8 cellular contexts compared by ENCODE assay signal in genomic region chr13:84137292-84137691, GRCh38.
DNase-seq lines count a peak whose midpoint lies in the region; ATAC-seq, FAIRE-seq and TF ChIP-seq lines count a peak whose summit lies in the region.

No MANE protein-coding gene starts in this region.

- no TSS peak for BruUV-seq in PC-3 (replicated peaks; lab: Mats Ljungman, UMichigan)

- H4K20me1 ChIP-seq in PC-3 (ENCODE audit: low read length), result no peaks in the 10 kb centered on the region

- peak overlapping the region; percentile 5 for H3K4me3 ChIP-seq in effector memory CD4-positive, alpha-beta T cell (ENCODE audit: insufficient read depth, low read depth, low read length, poor library complexity, severe bottlenecking)
- H3K4me3 ChIP-seq in right cardiac atrium (ENCODE audit: low read length), result no peak overlapping the region
- H3K4me3 ChIP-seq in PC-3 (ENCODE audit: low read length), result no peak overlapping the region

- no peaks in the 10 kb centered on the region for H3K9me3 ChIP-seq in effector memory CD4-positive, alpha-beta T cell (ENCODE audit: control insufficient read depth, low read length)
- H3K9me3 ChIP-seq in right cardiac atrium (ENCODE audit: control insufficient read depth, low read length), result no peaks in the 10 kb centered on the region
- H3K9me3 ChIP-seq in PC-3 (ENCODE audit: low read length), result no peaks in the 10 kb centered on the region

- H3F3A ChIP-seq in PC-3 (ENCODE audit: low read length, unreplicated experiment), result no peaks in the 10 kb centered on the region

- intact Hi-C loops in right cardiac atrium (cut with DNase I) (no loop called here), PC-3 (cut with micrococcal nuclease) (no loop called here)

- CTCF ChIA-PET in RWPE1 (lab: Yijun Ruan, JAX), result no interaction called here
- CTCF ChIA-PET in PC-3 (lab: Charles Lee), result no interaction called here

- H3K27ac ChIP-seq in effector memory CD4-positive, alpha-beta T cell (ENCODE audit: insufficient read depth, low read length, poor library complexity, severe bottlenecking), result peak overlapping the region; percentile 52
- H3K27ac ChIP-seq in RWPE1 (no peak overlapping the region), right cardiac atrium (ENCODE audit: low read length) (no peak overlapping the region), PC-3 (ENCODE audit: low read length) (no peak overlapping the region)

- H3K27ac Mint-ChIP-seq in T-helper 1 cell treated with Interleukin-12 subunit alpha and Interleukin-12 subunit beta and Interleukin-4 antibody, amounts not matched to agents 30 μg/mL and 1 μg/mL, for 36 hours, result peak overlapping the region; percentile 62

- peaks cover 3% of the 10 kb centered on the region for H3K4me1 ChIP-seq in effector memory CD4-positive, alpha-beta T cell (ENCODE audit: control insufficient read depth, insufficient read depth, low read length, poor library complexity, severe bottlenecking)
- H3K4me1 ChIP-seq in right cardiac atrium (ENCODE audit: control insufficient read depth, insufficient read depth, low read length) (no peaks in the 10 kb centered on the region), PC-3 (ENCODE audit: insufficient read depth, low read length) (no peaks in the 10 kb centered on the region)

- no peaks in the 10 kb centered on the region for H3K79me2 ChIP-seq in PC-3 (ENCODE audit: low read length)

- H3K9me2 ChIP-seq in PC-3 (replicated peaks; ENCODE audit: low read length), result no peaks in the 10 kb centered on the region

- H3K4me3 Mint-ChIP-seq in T-helper 1 cell treated with Interleukin-12 subunit alpha and Interleukin-12 subunit beta and Interleukin-4 antibody, amounts not matched to agents 30 μg/mL and 1 μg/mL, for 36 hours, result peak overlapping the region; percentile 57

- WGBS in right cardiac atrium, result 64% methylated on average over 2 of the region's 2 CpGs

- H3K27me3 ChIP-seq in effector memory CD4-positive, alpha-beta T cell (replicated peaks; ENCODE audit: control insufficient read depth, insufficient read depth, low read length, poor library complexity, severe bottlenecking), result no peaks in the 10 kb centered on the region
- H3K27me3 ChIP-seq in right cardiac atrium (ENCODE audit: control insufficient read depth, insufficient read depth), result no peaks in the 10 kb centered on the region
- no peaks in the 10 kb centered on the region for H3K27me3 ChIP-seq in PC-3 (ENCODE audit: low read length)

- TF ChIP-seq CTCF in RWPE1 (conservative IDR thresholded peaks at IDR 0.05; ENCODE audit: low read depth) (no peak), PC-3 (conservative IDR thresholded peaks at IDR 0.05; ENCODE audit: low read depth, low read length) (no peak)

- peaks cover 14% of the 10 kb centered on the region for H3K4me1 Mint-ChIP-seq in T-helper 1 cell treated with Interleukin-12 subunit alpha and Interleukin-12 subunit beta and Interleukin-4 antibody, amounts not matched to agents 30 μg/mL and 1 μg/mL, for 36 hours (ENCODE audit: low read depth)

- H3K4me2 ChIP-seq in PC-3 (ENCODE audit: low read length), result no peak overlapping the region

- peak; percentile 99 for ATAC-seq in GM19025 (IDR thresholded peaks at IDR 0.05; ENCODE audit: low read depth, unreplicated experiment)
- ATAC-seq in HG03060 (IDR thresholded peaks at IDR 0.05; ENCODE audit: low read depth, unreplicated experiment), result peak; percentile 100
- ATAC-seq in right cardiac atrium, result no peak
- no peak for ATAC-seq in PC-3

- peak; percentile 37 to 54 (median 41) for DNase-seq in effector memory CD4-positive, alpha-beta T cell
- DNase-seq in frontal cortex (ENCODE audit: low spot score in 2 of 2) (no peak), RWPE1 (ENCODE audit: low spot score) (no peak), right cardiac atrium (no peak), PC-3 (no peak)

- no peak overlapping the region for H3K9ac ChIP-seq in PC-3 (ENCODE audit: low read length)

- no peaks in the 10 kb centered on the region for H3K27me3 Mint-ChIP-seq in T-helper 1 cell treated with Interleukin-12 subunit alpha and Interleukin-12 subunit beta and Interleukin-4 antibody, amounts not matched to agents 30 μg/mL and 1 μg/mL, for 36 hours (ENCODE audit: low read depth)

- H2AFZ ChIP-seq in PC-3 (ENCODE audit: low read length), result no peak overlapping the region

- H3K36me3 Mint-ChIP-seq in T-helper 1 cell treated with Interleukin-12 subunit alpha and Interleukin-12 subunit beta and Interleukin-4 antibody, amounts not matched to agents 30 μg/mL and 1 μg/mL, for 36 hours (ENCODE audit: low read depth), result no peaks in the 10 kb centered on the region

- POLR2A ChIA-PET in RWPE1 (lab: Yijun Ruan, JAX; ENCODE audit: low non-redundant PET), result no interaction called here
- POLR2A ChIA-PET in PC-3 (lab: Charles Lee; ENCODE audit: unreplicated experiment), result no interaction called here

- no peaks in the 10 kb centered on the region for H3K9me3 Mint-ChIP-seq in T-helper 1 cell treated with Interleukin-12 subunit alpha and Interleukin-12 subunit beta and Interleukin-4 antibody, amounts not matched to agents 30 μg/mL and 1 μg/mL, for 36 hours

- H3K36me3 ChIP-seq in effector memory CD4-positive, alpha-beta T cell (ENCODE audit: control insufficient read depth, insufficient read depth, low read length), result no peaks in the 10 kb centered on the region
- H3K36me3 ChIP-seq in PC-3 (ENCODE audit: low read depth, low read length), result no peaks in the 10 kb centered on the region

- FAIRE-seq in frontal cortex (lab: Jason Lieb, UNC), result no peak

Comparison
In these comparisons a context has a peak if more than half of its experiments do, and no peak if none do; other contexts are left out.
1. ATAC-seq: peak in GM19025 (single experiment) and HG03060 (single experiment); none in right cardiac atrium (0 of 2) and PC-3 (single experiment).
2. DNase-seq: peak in effector memory CD4-positive, alpha-beta T cell (3 of 3); none in frontal cortex (0 of 2), RWPE1 (single experiment), right cardiac atrium (0 of 3) and PC-3 (single experiment).